In genomic region chr7:15709978-15710377, GRCh38 we compare ENCODE assay signal across 15 cellular contexts. TPM values are rescaled to one million over a fixed set of nuclear protein-coding genes. Genes with fewer than 3 reads are reported as not detected.
"Had no signal": no experiment of that assay in that cellular context is flagged by ENCODE, and none has a peak within 500 bp of the region (broad histone marks: within the 10 kb centered on the region; RNA-seq: fewer than 3 reads in every experiment).

No MANE protein-coding gene starts in this region.

- DNase-seq: activated CD4-positive, alpha-beta T cell treated with anti-CD3 and anti-CD28 coated beads for 48 hours; activated effector memory CD4-positive, alpha-beta T cell treated with anti-CD3 and anti-CD28 coated beads, Interleukin-2, amount 50 U/mL, for 16 hours; amniotic stem cell; body of pancreas; effector memory CD8-positive, alpha-beta T cell; mammary epithelial cell; natural killer cell; right cardiac atrium; T1000 had no signal

- ATAC-seq: body of pancreas; effector memory CD8-positive, alpha-beta T cell; left lobe of liver; natural killer cell; right cardiac atrium had no signal

- H3K27me3 Mint-ChIP-seq: central memory CD8-positive, alpha-beta T cell; effector memory CD8-positive, alpha-beta T cell had no signal

- H3K4me3 Mint-ChIP-seq: central memory CD8-positive, alpha-beta T cell; effector memory CD8-positive, alpha-beta T cell; natural killer cell had no signal

- H3K27ac Mint-ChIP-seq: activated naive CD4-positive, alpha-beta T cell treated with anti-CD3 and anti-CD28 coated beads, Interleukin-2, amount 50 U/mL, for 72 hours; effector memory CD8-positive, alpha-beta T cell; natural killer cell had no signal

- H3K4me3 ChIP-seq: body of pancreas, smooth muscle cell, tibial nerve had no signal

- H3K36me3 Mint-ChIP-seq: activated naive CD4-positive, alpha-beta T cell treated with anti-CD3 and anti-CD28 coated beads, Interleukin-2, amount 50 U/mL, for 72 hours; natural killer cell had no signal

- H3K4me1 Mint-ChIP-seq: central memory CD8-positive, alpha-beta T cell; natural killer cell had no signal

RNA-seq across cellular contexts. Expression of gene MEOX2, which starts 23.5 kb away (rescaled TPM):
- total RNA-seq: activated CD8-positive, alpha-beta memory T cell treated with anti-CD3 and anti-CD28 coated beads for 36 hours; activated naive CD4-positive, alpha-beta T cell treated with anti-CD3 and anti-CD28 coated beads, Interleukin-2, amount 50 U/mL, for 72 hours; mammary epithelial cell; natural killer cell; smooth muscle cell had no signal
